ENCODE assay signal across 17 cellular contexts in the genomic region with DNA sequence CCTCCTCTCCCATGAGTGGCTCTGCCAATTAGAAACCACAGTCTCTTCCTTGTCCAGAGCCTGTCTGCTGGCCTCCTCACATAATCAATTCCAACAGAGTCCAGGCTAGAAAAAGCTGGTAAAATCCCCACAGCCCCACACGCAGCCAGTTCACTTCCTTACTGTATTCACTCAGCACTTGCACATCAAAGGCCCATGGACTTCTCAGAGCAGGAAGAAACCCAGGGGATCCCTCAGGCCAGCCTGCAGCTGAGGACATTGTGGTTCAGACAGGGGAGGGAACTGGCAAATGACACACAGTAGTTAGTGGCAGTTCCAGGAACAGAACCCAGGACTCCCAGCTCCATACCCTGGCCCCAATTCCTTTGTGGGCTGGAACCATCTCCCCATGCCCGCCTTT.
DNase-seq lines count a peak whose midpoint lies in the region; ATAC-seq and TF ChIP-seq lines count a peak whose summit lies in the region.
"Had no signal": no experiment of that assay in that cellular context is flagged by ENCODE, and none has a peak within 500 bp of the region (broad histone marks: within the 10 kb centered on the region; RNA-seq: fewer than 3 reads in every experiment).

No MANE protein-coding gene starts in this region.

- H3K79me2 ChIP-seq in SU-DHL-6 (ENCODE audit: insufficient read depth, low read length) (peaks cover 11% of the 10 kb centered on the region; the same call in 1 of the 2 replicates), hepatocyte (no peaks in the 10 kb centered on the region)

- ATAC-seq in left lobe of liver, result peak; percentile 29
- ATAC-seq in GM21529 (IDR thresholded peaks at IDR 0.05; ENCODE audit: unreplicated experiment), result no peak
- ATAC-seq: esophagus mucosa had no signal

- H3K4me2 ChIP-seq in SU-DHL-6 (ENCODE audit: low read depth, low read length, poor library complexity, severe bottlenecking) (no peak overlapping the region), hepatocyte (no peak overlapping the region)

- H3K4me3 Mint-ChIP-seq in T-helper 2 cell treated with Interferon-gamma antibody and Interleukin-4, amounts not matched to agents 5 μg/mL and 100 μg/mL, for 36 hours, result peak overlapping the region; percentile 36
- H3K4me3 Mint-ChIP-seq: nephron progenitor cell, type B pancreatic cell had no signal

- DNase-seq in T-helper 2 cell treated with Interferon-gamma antibody and Interleukin-4, amounts not matched to agents 5 μg/mL and 100 μg/mL, for 36 hours (ENCODE audit: low spot score), result no peak
- DNase-seq in T-helper 2 cell (no peak), Ammon's horn (ENCODE audit: low spot score) (peak; percentile 38), left lobe of liver (ENCODE audit: low spot score) (no peak), hepatocyte (ENCODE audit: low spot score) (no peak), T-helper 9 cell (no peak)
- DNase-seq: amniotic stem cell; GM23248; MM.1S; NCI-H82; nephron progenitor cell; stimulated activated CD4-positive, alpha-beta T cell treated with anti-CD3 and anti-CD28 coated beads, Interleukin-2, amount 100 ng/mL, for 48 hours had no signal

- no peaks in the 10 kb centered on the region for H3K4me1 ChIP-seq in hepatocyte (ENCODE audit: insufficient read depth)

- no peaks in the 10 kb centered on the region for H3K9me3 Mint-ChIP-seq in T-helper 2 cell treated with Interferon-gamma antibody and Interleukin-4, amounts not matched to agents 5 μg/mL and 100 μg/mL, for 36 hours
- H3K9me3 Mint-ChIP-seq: nephron progenitor cell, type B pancreatic cell had no signal

- H3K27ac ChIP-seq in SU-DHL-6 (ENCODE audit: low read depth, low read length) (peak overlapping the region; percentile 11; the same call in 1 of the 2 replicates), hepatocyte (no peak overlapping the region)
- H3K27ac ChIP-seq: coronary artery, GM23248 had no signal

- H3K9me3 ChIP-seq in SU-DHL-6 (ENCODE audit: insufficient read depth, low read length), result no peaks in the 10 kb centered on the region
- H3K9me3 ChIP-seq in hepatocyte (ENCODE audit: low read depth), result no peaks in the 10 kb centered on the region

- H3K36me3 Mint-ChIP-seq in T-helper 2 cell treated with Interferon-gamma antibody and Interleukin-4, amounts not matched to agents 5 μg/mL and 100 μg/mL, for 36 hours (ENCODE audit: low read depth), result peaks cover 12% of the 10 kb centered on the region
- H3K36me3 Mint-ChIP-seq: type B pancreatic cell had no signal

- 65% methylated on average over 2 of the region's 2 CpGs for WGBS in hepatocyte (ENCODE audit: low lambda C conversion rate, missing lambda C conversion rate)

- no peaks in the 10 kb centered on the region for H3K36me3 ChIP-seq in SU-DHL-6 (ENCODE audit: low read length)
- no peaks in the 10 kb centered on the region for H3K36me3 ChIP-seq in hepatocyte (replicated peaks; ENCODE audit: insufficient read depth, low read depth)

- H3K9ac ChIP-seq in SU-DHL-6 (ENCODE audit: low read length), result no peak overlapping the region
- H3K9ac ChIP-seq: GM23248 had no signal

- H3K9me2 ChIP-seq in SU-DHL-6 (replicated peaks; ENCODE audit: insufficient read depth, low read length) (no peaks in the 10 kb centered on the region), hepatocyte (replicated peaks; ENCODE audit: insufficient read depth) (no peaks in the 10 kb centered on the region)

- TF ChIP-seq CTCF in SU-DHL-6 (IDR thresholded peaks at IDR 0.05; ENCODE audit: insufficient read depth, low read length, poor library complexity, severe bottlenecking), result no peak
- TF ChIP-seq CTCF in hepatocyte (IDR thresholded peaks at IDR 0.05; ENCODE audit: poor library complexity), result no peak

- H3K27ac Mint-ChIP-seq in T-helper 2 cell treated with Interferon-gamma antibody and Interleukin-4, amounts not matched to agents 5 μg/mL and 100 μg/mL, for 36 hours, result peak overlapping the region; percentile 69
- H3K27ac Mint-ChIP-seq: nephron progenitor cell, type B pancreatic cell had no signal

- no peaks in the 10 kb centered on the region for H4K20me1 ChIP-seq in SU-DHL-6 (ENCODE audit: low read depth, low read length)
- no peaks in the 10 kb centered on the region for H4K20me1 ChIP-seq in hepatocyte (ENCODE audit: insufficient read depth, poor library complexity, severe bottlenecking)

- no peaks in the 10 kb centered on the region for H3K27me3 Mint-ChIP-seq in T-helper 2 cell treated with Interferon-gamma antibody and Interleukin-4, amounts not matched to agents 5 μg/mL and 100 μg/mL, for 36 hours (ENCODE audit: low read depth)

- H3K4me3 ChIP-seq in SU-DHL-6 (ENCODE audit: insufficient read depth, low read length, poor library complexity, severe bottlenecking), result no peak overlapping the region
- no peak overlapping the region for H3K4me3 ChIP-seq in hepatocyte
- H3K4me3 ChIP-seq: coronary artery, GM23248 had no signal

- H3K4me1 Mint-ChIP-seq in T-helper 2 cell treated with Interferon-gamma antibody and Interleukin-4, amounts not matched to agents 5 μg/mL and 100 μg/mL, for 36 hours (ENCODE audit: low read depth), result peaks cover 75% of the 10 kb centered on the region

- no peaks in the 10 kb centered on the region for H3F3A ChIP-seq in SU-DHL-6 (ENCODE audit: insufficient read depth)

- H2AFZ ChIP-seq in SU-DHL-6 (ENCODE audit: low read depth, low read length, severe bottlenecking) (no peak overlapping the region), hepatocyte (no peak overlapping the region)
- H2AFZ ChIP-seq: GM23248 had no signal

- H3K27me3 ChIP-seq in SU-DHL-6 (ENCODE audit: low read length) (no peaks in the 10 kb centered on the region), hepatocyte (peaks cover 23% of the 10 kb centered on the region)
